ENCODE assay signal across 10 cellular contexts in the genomic region with DNA sequence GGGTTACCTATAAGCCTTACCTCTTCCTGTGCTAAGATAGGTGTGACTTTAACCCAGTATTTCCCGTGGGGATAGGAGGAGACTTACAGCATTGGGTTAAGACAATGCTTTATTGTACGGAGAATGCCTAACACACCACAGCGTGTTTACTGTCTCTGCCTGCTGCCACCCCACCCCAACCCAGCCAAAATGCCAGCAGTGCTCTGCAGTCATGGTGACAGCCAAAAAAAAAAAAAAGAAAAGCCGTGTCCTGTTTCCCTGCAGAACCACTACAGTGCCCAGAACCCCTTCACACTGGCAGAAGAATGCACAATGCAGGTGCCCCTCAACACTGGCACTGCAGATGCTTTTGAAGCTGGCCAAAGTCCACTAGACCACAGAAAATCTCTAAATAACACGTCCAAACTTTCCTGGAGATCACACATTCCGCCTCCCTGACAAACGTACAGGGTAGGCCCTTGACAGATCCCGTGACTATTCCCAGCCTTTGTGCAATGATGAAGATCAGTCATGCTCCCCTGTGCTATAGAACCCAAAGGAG.
A peak's percentile ranks its signal among the peaks of the same experiment; 100 is the strongest.
DNase-seq lines count a peak whose midpoint lies in the region; ATAC-seq and TF ChIP-seq lines count a peak whose summit lies in the region.
"Had no signal": no experiment of that assay in that cellular context is flagged by ENCODE, and none has a peak within 500 bp of the region (broad histone marks: within the 10 kb centered on the region; RNA-seq: fewer than 3 reads in every experiment).

No MANE protein-coding gene starts in this region.

- no peak overlapping the region for H2AFZ ChIP-seq in GM23338

- H3F3A ChIP-seq in GM23338 (replicated peaks; ENCODE audit: low read depth), result peaks cover 6% of the 10 kb centered on the region; the same call in 1 of the 2 replicates

- no peak for DNase-seq in GM23338 (ENCODE audit: low spot score)
- peak in 29 of 34 experiments; percentile 15 to 68 (median 41) for DNase-seq in T-cell
- DNase-seq in endodermal cell, result peak; percentile 39
- peak in 29 of 56 donors; percentile 9 to 60 (median 24) for DNase-seq in nucleus accumbens (lab: John Stamatoyannopoulos, UW)
- no peak for DNase-seq in H4 (ENCODE audit: low spot score)
- no peak for DNase-seq in NAMALWA (ENCODE audit: low spot score)
- DNase-seq: activated gamma-delta T cell treated with Interleukin-2 at 50 U/mL for 16 hours, DMS 273 treated with DMSO at 0.1 percent for 48 hours had no signal

- H3K79me2 ChIP-seq in GM23338 (replicated peaks; ENCODE audit: insufficient read depth), result no peaks in the 10 kb centered on the region; the same call in 1 of the 2 replicates

- CTCF ChIA-PET in T-cell (lab: Charles Lee), result interaction anchor here (0.5 to 1.5 kb wide), 6 partner anchors 17 to 101 kb away, joined by 4 to 9 read pairs (median 5); no protein-coding TSS in a partner anchor

- H3K27ac ChIP-seq in GM23338 (ENCODE audit: low read depth) (0 out of 2 replicates have a peak overlapping the region, but pooled peaks have one; percentile 28), endodermal cell (ENCODE audit: low read depth, low read length) (no peak overlapping the region)

- ATAC-seq in GM23338, result no peak
- peak; percentile 60 to 73 (median 66) for ATAC-seq in T-cell (replicated peaks in 1 of 4)
- ATAC-seq in HG03460 (IDR thresholded peaks at IDR 0.05; ENCODE audit: unreplicated experiment), result no peak
- ATAC-seq in GM19023 (IDR thresholded peaks at IDR 0.05; ENCODE audit: unreplicated experiment), result no peak

- H3K4me3 Mint-ChIP-seq in GM23338 (no peak overlapping the region), T-cell (peak overlapping the region; percentile 28 to 66 (median 40)), endodermal cell (no peak overlapping the region)

- H3K36me3 ChIP-seq in GM23338 (ENCODE audit: insufficient read depth) (peaks cover 6% of the 10 kb centered on the region), endodermal cell (ENCODE audit: control insufficient read depth, insufficient read depth, low read length) (peaks cover 95% of the 10 kb centered on the region)

- H3K27ac Mint-ChIP-seq in GM23338, result peak overlapping the region; percentile 32
- peak overlapping the region; percentile 94 to 96 for H3K27ac Mint-ChIP-seq in T-cell
- H3K27ac Mint-ChIP-seq in endodermal cell, result peak overlapping the region; percentile 59

- H3K9me3 Mint-ChIP-seq in GM23338 (no peaks in the 10 kb centered on the region), T-cell (no peaks in the 10 kb centered on the region), endodermal cell (no peaks in the 10 kb centered on the region)

- H3K9ac ChIP-seq in endodermal cell (ENCODE audit: extremely low read depth, low read length, poor library complexity, severe bottlenecking), result no peak overlapping the region

- H3K9me2 ChIP-seq in GM23338 (ENCODE audit: insufficient read depth), result no peaks in the 10 kb centered on the region

- H4K20me1 ChIP-seq in GM23338 (replicated peaks; ENCODE audit: insufficient read depth), result no peaks in the 10 kb centered on the region

- no peaks in the 10 kb centered on the region for H3K27me3 ChIP-seq in GM23338 (ENCODE audit: insufficient read depth)
- H3K27me3 ChIP-seq in endodermal cell (ENCODE audit: control insufficient read depth, insufficient read depth, low read length, poor library complexity, severe bottlenecking), result no peaks in the 10 kb centered on the region

- POLR2A ChIA-PET in T-cell (lab: Charles Lee), result interaction anchor here (0.7 to 1.4 kb wide), 5 partner anchors 11 to 63 kb away, joined by 3 to 4 read pairs (median 3); no protein-coding TSS in a partner anchor

- no peak overlapping the region for H3K4me2 ChIP-seq in GM23338

- 82 to 86% methylated on average over 8 of the region's 8 CpGs for WGBS in endodermal cell (ENCODE audit: insufficient coverage in 1 of 2, insufficient read length in 1 of 2), 2 experiments

- H3K36me3 Mint-ChIP-seq in GM23338 (ENCODE audit: low read depth) (peaks cover 77% of the 10 kb centered on the region), T-cell (peaks cover 58% of the 10 kb centered on the region), endodermal cell (ENCODE audit: low read depth) (peaks cover 75% of the 10 kb centered on the region)

- H3K27me3 Mint-ChIP-seq in GM23338 (ENCODE audit: insufficient read depth, low read depth, poor library complexity), result peaks cover 2% of the 10 kb centered on the region
- no peaks in the 10 kb centered on the region for H3K27me3 Mint-ChIP-seq in T-cell
- H3K27me3 Mint-ChIP-seq in endodermal cell (ENCODE audit: insufficient read depth), result no peaks in the 10 kb centered on the region

- H3K4me1 Mint-ChIP-seq in GM23338 (peaks cover 33% of the 10 kb centered on the region), T-cell (peaks cover 65 to 74% (median 72%) of the 10 kb centered on the region in 3 donors), endodermal cell (peaks cover 35% of the 10 kb centered on the region)

- TF ChIP-seq CTCF in GM23338 (conservative IDR thresholded peaks at IDR 0.05; ENCODE audit: low read depth in 2 of 2) (no peak), endodermal cell (conservative IDR thresholded peaks at IDR 0.05) (no peak)

- H3K4me3 ChIP-seq in GM23338 (no peak overlapping the region), endodermal cell (ENCODE audit: low read length) (no peak overlapping the region)

- H3K9me3 ChIP-seq in endodermal cell (ENCODE audit: control insufficient read depth, low read length), result no peaks in the 10 kb centered on the region

- H3K4me1 ChIP-seq in GM23338 (ENCODE audit: insufficient read depth) (peaks cover 28% of the 10 kb centered on the region), endodermal cell (ENCODE audit: control insufficient read depth, insufficient read depth, low read length) (no peaks in the 10 kb centered on the region)

TF ChIP-seq in GM23338, 12 proteins besides CTCF, POLR2A, EP300 and RAD21 (continues in another document):
- TF ChIP-seq STAT1 (IDR thresholded peaks at IDR 0.05; ENCODE audit: unreplicated experiment) (no peak), EZH2 (IDR thresholded peaks at IDR 0.05; ENCODE audit: low read depth, unreplicated experiment) (no peak), POLR2AphosphoS5 (IDR thresholded peaks at IDR 0.05; ENCODE audit: low read depth) (no peak), ETS1 (IDR thresholded peaks at IDR 0.05) (no peak), CREB1 (CRISPR knock-in tag; IDR thresholded peaks at IDR 0.05; ENCODE audit: low read depth) (no peak), NANOG (IDR thresholded peaks at IDR 0.05; ENCODE audit: borderline replicate concordance) (no peak), ZNF114 (CRISPR knock-in tag; IDR thresholded peaks at IDR 0.05) (no peak), EZH2phosphoT487 (IDR thresholded peaks at IDR 0.05; ENCODE audit: unreplicated experiment) (no peak), ZNF331 (CRISPR knock-in tag; IDR thresholded peaks at IDR 0.05; ENCODE audit: low read depth) (no peak), JUNB (IDR thresholded peaks at IDR 0.05; ENCODE audit: unreplicated experiment) (no peak), REST (IDR thresholded peaks at IDR 0.05; ENCODE audit: unreplicated experiment) (no peak)

Comparison
In these comparisons a context has a peak if more than half of its experiments do, and no peak if none do; other contexts are left out.
1. ATAC-seq: peak in T-cell (4 of 4); none in GM23338 (single experiment), HG03460 (single experiment) and GM19023 (single experiment).
2. DNase-seq: peak in T-cell (29 of 34), endodermal cell (single experiment) and nucleus accumbens (29 of 56); none in GM23338 (single experiment), H4 (single experiment) and NAMALWA (single experiment).
3. H3K27ac Mint-ChIP-seq: peak in every context shown above with its lines; median percentile 95 in T-cell; 59 in endodermal cell; 32 in GM23338.
4. H3K4me3 Mint-ChIP-seq: peak in T-cell (3 of 3); none in GM23338 (single experiment) and endodermal cell (single experiment).